Comparison of ENCODE assay signal across 16 cellular contexts in genomic region chr4:85938062-85938461, GRCh38.
"Had no signal": no experiment of that assay in that cellular context is flagged by ENCODE, and none has a peak within 500 bp of the region (broad histone marks: within the 10 kb centered on the region; RNA-seq: fewer than 3 reads in every experiment).

No MANE protein-coding gene starts in this region.

- H3K9me3 ChIP-seq: right atrium auricular region, tibial artery, uterus had no signal

- DNase-seq: activated B cell treated with CpG ODN at 0.5 μM for 24 hours; activated CD4-positive, alpha-beta memory T cell treated with anti-CD3 and anti-CD28 coated beads for 36 hours; activated CD4-positive, alpha-beta T cell treated with anti-CD3 and anti-CD28 coated beads for 4 hours; effector CD8-positive, alpha-beta T cell; hippocampal formation; islet precursor cell; left ventricle myocardium superior; natural killer cell; nucleus accumbens; stimulated activated naive CD8-positive, alpha-beta T cell treated with anti-CD3 and anti-CD28 coated beads, Interleukin-15, Interleukin-2, amounts not matched to agents 100 U/mL and 50 U/mL, for 24 hours; substantia nigra; T-cell; tibial artery; uterus had no signal

- H3K36me3 ChIP-seq: right atrium auricular region, tibial artery, uterus had no signal

- H3K27ac ChIP-seq: right atrium auricular region, skin epidermis, tibial artery, uterus had no signal

- H3K27me3 ChIP-seq: right atrium auricular region, tibial artery, uterus had no signal

- H3K4me1 ChIP-seq: uterus had no signal

- H3K4me3 ChIP-seq: right atrium auricular region, skin epidermis, tibial artery, uterus had no signal
